Comparison of ENCODE assay signal across 14 cellular contexts in genomic region chr6:167957626-167958025, GRCh38. TPM values are rescaled to one million over a fixed set of nuclear protein-coding genes. Genes with fewer than 3 reads are reported as not detected.
DNase-seq lines count a peak whose midpoint lies in the region; ATAC-seq, FAIRE-seq and TF ChIP-seq lines count a peak whose summit lies in the region.
"Had no signal": no experiment of that assay in that cellular context is flagged by ENCODE, and none has a peak within 500 bp of the region (broad histone marks: within the 10 kb centered on the region; RNA-seq: fewer than 3 reads in every experiment).

No MANE protein-coding gene starts in this region.

- CTCF ChIA-PET in mammary epithelial cell (lab: Charles Lee; ENCODE audit: low non-redundant PET): no interaction called here
- CTCF ChIA-PET in HepG2 (lab: Yijun Ruan, JAX; ENCODE audit: low intra/inter-chr PET ratio, low total read pairs): no interaction called here

- no peak overlapping the region for H2BK12ac ChIP-seq in H9 (ENCODE audit: insufficient read length, low read depth, low read length)

- H3K4me1 Mint-ChIP-seq in H9: peaks cover 0 to 3% of the 10 kb centered on the region in 2 experiments; a peak in 1 of 4 replicates

- H3K56ac ChIP-seq in H9 (ENCODE audit: insufficient read length, low read depth, low read length): no peak overlapping the region

- no peaks in the 10 kb centered on the region for H3K79me2 ChIP-seq in H9 (ENCODE audit: insufficient read depth, low read length)
- peaks cover 32% of the 10 kb centered on the region for H3K79me2 ChIP-seq in mammary epithelial cell (ENCODE audit: insufficient read depth, low read length)
- peaks cover 19% of the 10 kb centered on the region for H3K79me2 ChIP-seq in HepG2 (ENCODE audit: insufficient read depth, low read length)
- peaks cover 56% of the 10 kb centered on the region for H3K79me2 ChIP-seq in smooth muscle cell (ENCODE audit: low read depth)

- peaks cover 3% of the 10 kb centered on the region for H3K36me3 ChIP-seq in mammary epithelial cell (ENCODE audit: insufficient read depth, low read length)
- peaks cover 15 to 41% of the 10 kb centered on the region in 2 experiments for H3K36me3 ChIP-seq in HepG2 (replicated peaks in 1 of 2; ENCODE audit: control insufficient read depth in 1 of 2, insufficient read depth in 2 of 2, low read length in 2 of 2)
- no peaks in the 10 kb centered on the region for H3K36me3 ChIP-seq in smooth muscle cell (ENCODE audit: low read depth)
- H3K36me3 ChIP-seq in aorta (ENCODE audit: control insufficient read depth in 1 of 2, insufficient read depth in 2 of 2, low read length in 1 of 2): peaks cover 0 to 2% of the 10 kb centered on the region in 2 donors

- no peak overlapping the region for H3K4me3 Mint-ChIP-seq in H9

- H2AFZ ChIP-seq in H9 (ENCODE audit: low read length) (no peak overlapping the region), mammary epithelial cell (ENCODE audit: low read depth, low read length) (no peak overlapping the region), HepG2 (ENCODE audit: low read length) (no peak overlapping the region), smooth muscle cell (ENCODE audit: low read depth) (no peak overlapping the region)

- no peak overlapping the region for H2BK5ac ChIP-seq in H9 (ENCODE audit: insufficient read length, low read length)

- no peak overlapping the region for H3K9ac ChIP-seq in H9 (ENCODE audit: extremely low read depth, insufficient read length, low read length)
- no peak overlapping the region for H3K9ac ChIP-seq in mammary epithelial cell (ENCODE audit: insufficient read depth, low read length)
- H3K9ac ChIP-seq in HepG2 (ENCODE audit: insufficient read depth, low read depth, low read length): no peak overlapping the region
- no peak overlapping the region for H3K9ac ChIP-seq in smooth muscle cell (ENCODE audit: low read depth)

- H3K4me2 ChIP-seq in H9 (ENCODE audit: insufficient read depth, insufficient read length, low read length) (no peak overlapping the region), mammary epithelial cell (ENCODE audit: insufficient read depth, low read depth, low read length) (no peak overlapping the region), HepG2 (ENCODE audit: low read depth, low read length) (no peak overlapping the region), smooth muscle cell (no peak overlapping the region)

- peaks cover 12 to 31% (median 27%) of the 10 kb centered on the region in 3 experiments for H3K36me3 Mint-ChIP-seq in H9 (ENCODE audit: insufficient read depth in 1 of 3, low read depth in 3 of 3)

- no peaks in the 10 kb centered on the region for H3K4me1 ChIP-seq in H9 (ENCODE audit: insufficient read depth, low read length)
- H3K4me1 ChIP-seq in mammary epithelial cell (ENCODE audit: insufficient read depth, low read length): peaks cover 5% of the 10 kb centered on the region
- H3K4me1 ChIP-seq in HepG2 (ENCODE audit: insufficient read depth, low read length): peaks cover 51% of the 10 kb centered on the region
- no peaks in the 10 kb centered on the region for H3K4me1 ChIP-seq in smooth muscle cell (ENCODE audit: low read depth)
- no peaks in the 10 kb centered on the region for H3K4me1 ChIP-seq in aorta (ENCODE audit: control insufficient read depth in 1 of 2, insufficient read depth in 2 of 2, low read length in 2 of 2)

- H4K5ac ChIP-seq in H9 (ENCODE audit: insufficient read length, low read depth, low read length): no peak overlapping the region

- peak overlapping the region in 2 of 3 experiments; percentile 46 to 71; a peak in 2 of 7 replicates for H3K27ac Mint-ChIP-seq in H9

- H3K9me3 ChIP-seq in H9 (ENCODE audit: control insufficient read depth, low read depth, low read length) (no peaks in the 10 kb centered on the region), mammary epithelial cell (replicated peaks; ENCODE audit: insufficient read depth, low read length) (no peaks in the 10 kb centered on the region), HepG2 (ENCODE audit: low read length) (no peaks in the 10 kb centered on the region), smooth muscle cell (replicated peaks; ENCODE audit: low read depth) (no peaks in the 10 kb centered on the region), aorta (ENCODE audit: control insufficient read depth, low read length) (no peaks in the 10 kb centered on the region)
- H3K9me3 ChIP-seq: Peyer's patch had no signal

- no peak for DNase-seq in H9
- DNase-seq in mammary epithelial cell: peak; percentile 20
- DNase-seq in HepG2 (ENCODE audit: low spot score): no peak
- DNase-seq in smooth muscle cell (lab: John Stamatoyannopoulos, UW; ENCODE audit: unreplicated experiment): no peak
- DNase-seq in GF-D8 (lab: John Stamatoyannopoulos, UW): no peak
- DNase-seq in aorta: no peak
- DNase-seq: DMS153, NCI-H1694, NCI-H774, Right ventricle myocardium superior had no signal

- no peak for TF ChIP-seq EP300 in HepG2 (IDR thresholded peaks at IDR 0.05; ENCODE audit: low read depth in 2 of 2, low read length in 2 of 2)
- no peak for TF ChIP-seq EP300 in HepG2 (CRISPR knock-in tag; IDR thresholded peaks at IDR 0.05; ENCODE audit: borderline replicate concordance)

- TF ChIP-seq RAD21 in HepG2 (CRISPR knock-in tag; IDR thresholded peaks at IDR 0.05): no peak

- H4K20me1 ChIP-seq in H9 (ENCODE audit: control insufficient read depth, insufficient read depth, insufficient read length): no peaks in the 10 kb centered on the region
- H4K20me1 ChIP-seq in mammary epithelial cell (ENCODE audit: insufficient read depth, low read length): no peaks in the 10 kb centered on the region
- no peaks in the 10 kb centered on the region for H4K20me1 ChIP-seq in HepG2 (ENCODE audit: insufficient read depth, low read length)
- peaks cover 23% of the 10 kb centered on the region for H4K20me1 ChIP-seq in smooth muscle cell (ENCODE audit: low read depth)

- H3K27me3 ChIP-seq in H9 (ENCODE audit: insufficient read depth, low read length) (no peaks in the 10 kb centered on the region; the same call in 1 of the 2 replicates), mammary epithelial cell (ENCODE audit: insufficient read depth, low read length) (no peaks in the 10 kb centered on the region), HepG2 (ENCODE audit: control insufficient read depth in 1 of 2, insufficient read depth in 2 of 2, low read length in 2 of 2) (no peaks in the 10 kb centered on the region), smooth muscle cell (ENCODE audit: low read depth) (no peaks in the 10 kb centered on the region), aorta (ENCODE audit: control insufficient read depth in 1 of 2, insufficient read depth in 2 of 2, low read length in 1 of 2) (no peaks in the 10 kb centered on the region)
- H3K27me3 ChIP-seq: Peyer's patch had no signal

- H3K23ac ChIP-seq in H9 (ENCODE audit: insufficient read length, low read depth, low read length): no peak overlapping the region

- H3K4me3 ChIP-seq in mammary epithelial cell (replicated peaks in 1 of 3; ENCODE audit: insufficient read depth in 1 of 3, low read depth in 2 of 3, low read length in 3 of 3): no peak overlapping the region
- H3K4me3 ChIP-seq in HepG2 (replicated peaks in 1 of 3; ENCODE audit: insufficient read depth in 1 of 3, low read depth in 2 of 3, low read length in 3 of 3): no peak overlapping the region
- H3K4me3 ChIP-seq in smooth muscle cell: no peak overlapping the region
- H3K4me3 ChIP-seq in aorta (ENCODE audit: low read length in 2 of 2): no peak overlapping the region
- H3K4me3 ChIP-seq: Peyer's patch had no signal

- no peak overlapping the region for H2BK20ac ChIP-seq in H9 (ENCODE audit: low read depth, low read length, poor library complexity, severe bottlenecking)

- H3K27me3 Mint-ChIP-seq in H9 (ENCODE audit: low read depth): no peaks in the 10 kb centered on the region

- no peaks in the 10 kb centered on the region for H3K23me2 ChIP-seq in H9 (ENCODE audit: insufficient read length, low read depth, low read length, poor library complexity, severe bottlenecking)

- H3F3A ChIP-seq in smooth muscle cell (ENCODE audit: low read depth): no peaks in the 10 kb centered on the region

- FAIRE-seq in HepG2 (lab: Jason Lieb, UNC): no peak

- TF ChIP-seq POLR2A in HepG2 (IDR thresholded peaks at IDR 0.05; ENCODE audit: insufficient read depth in 1 of 2, low read depth in 2 of 2, low read length in 2 of 2): no peak

- peaks cover 3% of the 10 kb centered on the region for H3K79me1 ChIP-seq in H9 (ENCODE audit: insufficient read depth, low read depth, low read length, poor library complexity, severe bottlenecking)

- H4K91ac ChIP-seq in H9 (ENCODE audit: insufficient read length, low read depth, low read length): no peak overlapping the region

- POLR2A ChIA-PET in HepG2 (lab: Yijun Ruan, JAX): no interaction called here

- no peak overlapping the region for H4K8ac ChIP-seq in H9 (replicated peaks; ENCODE audit: insufficient read length, low read depth, low read length)

- H3K9me3 Mint-ChIP-seq in H9: no peaks in the 10 kb centered on the region

- H2AK5ac ChIP-seq in H9 (ENCODE audit: insufficient read length, low read length): no peak overlapping the region

- in situ Hi-C loops in mammary epithelial cell (cut with MboI; ENCODE audit: low sequenced_read_pairs in 2 of 2) (no loop called here), HepG2 (cut with HindIII; ENCODE audit: extremely low pct_ligation_motif_present, low pct_unique_long_range_greater_than_20kb) (no loop called here)

- H3K14ac ChIP-seq in H9 (ENCODE audit: insufficient read depth, low read length): no peak overlapping the region

- no CpG with 5 or more reads among the region's 6 CpGs for WGBS in H9 (ENCODE audit: extremely low coverage, insufficient read length, low lambda C conversion rate)
- WGBS in mammary epithelial cell (ENCODE audit: low coverage, missing lambda C conversion rate): 96% methylated on average over 6 of the region's 6 CpGs
- 95% methylated on average over 5 of the region's 6 CpGs for whole genome bisulfite sequencing in HepG2 (ENCODE audit: low lambda C conversion rate)
- WGBS in smooth muscle cell (ENCODE audit: low lambda C conversion rate): 92% methylated on average over 6 of the region's 6 CpGs
- 96 to 97% methylated on average over 6 of the region's 6 CpGs for WGBS in aorta, 2 donors

- H3K18ac ChIP-seq in H9 (ENCODE audit: insufficient read length, low read depth, low read length): no peak overlapping the region

- BruUV-seq in mammary epithelial cell (replicated peaks; lab: Mats Ljungman, UMichigan) (no TSS peak), HepG2 (replicated peaks; lab: Mats Ljungman, UMichigan) (no TSS peak)

- no peak overlapping the region for H3T11ph ChIP-seq in H9 (ENCODE audit: low read length)

- no peak overlapping the region for H3K4ac ChIP-seq in H9 (ENCODE audit: low read depth, low read length)

- H3K27ac ChIP-seq in H9 (ENCODE audit: insufficient read length, low read depth, low read length) (no peak overlapping the region), mammary epithelial cell (ENCODE audit: insufficient read depth, low read depth, low read length) (no peak overlapping the region), HepG2 (ENCODE audit: extremely low read length, insufficient read depth, low read length) (no peak overlapping the region), smooth muscle cell (ENCODE audit: low read depth) (peak overlapping the region; percentile 40), aorta (ENCODE audit: low read depth in 1 of 2, low read length in 2 of 2) (no peak overlapping the region)
- H3K27ac ChIP-seq: C4-2B had no signal

- no peak; the same call in 1 of the 3 replicates for ATAC-seq in HepG2
- ATAC-seq in activated CD4-positive, CD25-positive, alpha-beta regulatory T cell treated with anti-CD3 and anti-CD28 coated beads, Interleukin-2, amount 50 U/mL, for 24 hours: no peak
- no peak for ATAC-seq in aorta (ENCODE audit: low FRiP score)

- TF ChIP-seq CTCF in H9 (conservative IDR thresholded peaks at IDR 0.05): no peak
- TF ChIP-seq CTCF in mammary epithelial cell (conservative IDR thresholded peaks at IDR 0.05 in 1 of 2, IDR thresholded peaks at IDR 0.05 in 1 of 2; ENCODE audit: extremely low read depth in 1 of 2, insufficient read depth in 1 of 2, low read depth in 1 of 2, low read length in 2 of 2): no peak
- no peak for TF ChIP-seq CTCF in HepG2 (CRISPR knock-in tag; IDR thresholded peaks at IDR 0.05)
- TF ChIP-seq CTCF in smooth muscle cell (IDR thresholded peaks at IDR 0.05; ENCODE audit: borderline replicate concordance, insufficient read depth, poor library complexity, severe bottlenecking): no peak

- no peak overlapping the region for H2BK120ac ChIP-seq in H9 (ENCODE audit: low read depth, low read length, poor library complexity, severe bottlenecking)

- no peak overlapping the region for H2BK15ac ChIP-seq in H9 (ENCODE audit: low read depth, low read length)

- dilution Hi-C loops in mammary epithelial cell (cut with HindIII; ENCODE audit: low sequenced_read_pairs): no loop called here

- intact Hi-C loops in mammary epithelial cell (cut with micrococcal nuclease): no loop called here
- intact Hi-C loops in HepG2 (cut with micrococcal nuclease; ENCODE audit: unreplicated experiment): no loop called here
- intact Hi-C loops in aorta (cut with DNase I): no loop called here

RNA-seq across cellular contexts. Expression of gene KIF25, which starts 39.8 kb away (rescaled TPM):
- 0.22 and 0.59 TPM in 2 replicates for total RNA-seq in H9 (2021)
- total RNA-seq in mammary epithelial cell: not detected
- not detected for polyA plus RNA-seq in mammary epithelial cell
- not detected for polyA minus RNA-seq in mammary epithelial cell
- not detected in 2 replicates for total RNA-seq in HepG2 (2016; rRNA removed; fragmentation: Illumina TruSeq; extraction: Trizol)
- not detected in 2 replicates for total RNA-seq in HepG2 (2016; cell fraction: cytosol; rRNA removed; fragmentation: Illumina TruSeq; extraction: Trizol; ENCODE audit: low read depth)
- not detected in 2 replicates for total RNA-seq in HepG2 (2016; cell fraction: insoluble cytoplasmic fraction; rRNA removed; fragmentation: Illumina TruSeq; extraction: Trizol)
- total RNA-seq in HepG2 (2016; cell fraction: membrane; rRNA removed; fragmentation: Illumina TruSeq; extraction: Trizol): not detected in 2 replicates
- total RNA-seq in HepG2 (2016; cell fraction: nucleus; rRNA removed; fragmentation: Illumina TruSeq; extraction: Trizol): not detected in 2 replicates
- not detected in 2 replicates for polyA plus RNA-seq in HepG2 (2011; rRNA removed)
- polyA plus RNA-seq in HepG2 (2011; cell fraction: cytosol; rRNA removed): not detected in 2 replicates
- not detected in 2 replicates for polyA plus RNA-seq in HepG2 (2011; cell fraction: nucleus; rRNA removed)
- not detected in 2 replicates for polyA plus RNA-seq in HepG2 (2012)
- not detected in 2 replicates for polyA plus RNA-seq in HepG2 (2016; cell fraction: cytosol; fragmentation: Illumina TruSeq; extraction: Trizol; ENCODE audit: low read depth)
- polyA plus RNA-seq in HepG2 (2016; cell fraction: insoluble cytoplasmic fraction; fragmentation: Illumina TruSeq; extraction: Trizol; ENCODE audit: low read depth): not detected in 2 replicates
- polyA plus RNA-seq in HepG2 (2016; cell fraction: membrane; fragmentation: Illumina TruSeq; extraction: Trizol; ENCODE audit: low read depth): not detected in 2 replicates
- not detected in 2 replicates for polyA plus RNA-seq in HepG2 (2016; cell fraction: nucleus; fragmentation: Illumina TruSeq; extraction: Trizol; ENCODE audit: insufficient read depth, low read depth)
- not detected in 2 replicates for polyA minus RNA-seq in HepG2 (2011; rRNA and poly(A)+ RNA removed; ENCODE audit: low replicate concordance)
- not detected in 2 replicates for polyA minus RNA-seq in HepG2 (2011; cell fraction: cytosol; rRNA and poly(A)+ RNA removed)
- polyA minus RNA-seq in HepG2 (2011; cell fraction: nucleus; rRNA and poly(A)+ RNA removed): not detected in 2 replicates
- 0.22 and 1.2 TPM in 2 replicates for total RNA-seq in smooth muscle cell
- 1.5 TPM in 1 of 2 replicates, not detected in the other for polyA plus RNA-seq in smooth muscle cell
- under 1 TPM in 1 of 2 donors, not detected in 1; 0.72 TPM for total RNA-seq in aorta
- polyA plus RNA-seq in aorta: under 1 TPM in 1 of 2 donors, not detected in 1; 0.79 TPM
- total RNA-seq: HT-29, Peyer's patch had no signal
